Comparison of ENCODE assay signal across 19 cellular contexts in the genomic region with DNA sequence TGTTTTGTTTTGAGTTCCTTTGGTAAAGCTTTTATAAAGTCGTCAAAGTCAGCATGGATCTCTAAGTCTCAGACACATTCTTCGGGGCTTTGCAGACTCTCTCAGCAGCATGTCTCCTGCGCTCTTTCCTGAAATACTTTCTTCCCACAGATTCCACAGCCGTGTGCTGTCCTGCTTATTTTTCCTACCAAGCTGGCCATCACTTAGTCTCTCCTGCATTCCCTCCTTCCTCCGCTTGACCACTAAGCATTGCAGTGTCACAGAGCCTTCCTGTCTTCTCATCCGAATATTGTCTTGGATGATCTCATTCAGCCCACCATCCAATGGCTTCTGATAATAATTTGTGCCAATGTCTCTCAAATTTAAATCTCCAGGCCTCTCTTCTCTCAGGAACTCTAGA.
"Had no signal": no experiment of that assay in that cellular context is flagged by ENCODE, and none has a peak within 500 bp of the region (broad histone marks: within the 10 kb centered on the region; RNA-seq: fewer than 3 reads in every experiment).

No MANE protein-coding gene starts in this region.

- H3K4me1 Mint-ChIP-seq: activated naive CD8-positive, alpha-beta T cell treated with anti-CD3 and anti-CD28 coated beads, Interleukin-2, amount 10 ng/mL, durations not matched to agents 7 days and 5 days; stimulated activated naive B cell treated with anti-CD40 and anti-IgM and Interleukin-4, amounts not matched to agents 10 μg/mL and 1 μg/mL and 100 μg/mL, for 72 hours had no signal

- H3K4me3 Mint-ChIP-seq: activated CD4-positive, alpha-beta memory T cell treated with anti-CD3 and anti-CD28 coated beads for 36 hours; activated naive CD8-positive, alpha-beta T cell treated with anti-CD3 and anti-CD28 coated beads, Interleukin-2, amount 10 ng/mL, durations not matched to agents 7 days and 5 days; neural crest cell; stimulated activated naive B cell treated with anti-CD40 and anti-IgM and Interleukin-4, amounts not matched to agents 10 μg/mL and 1 μg/mL and 100 μg/mL, for 72 hours had no signal

- H3K9me3 Mint-ChIP-seq: activated CD4-positive, alpha-beta memory T cell treated with anti-CD3 and anti-CD28 coated beads for 36 hours; activated naive CD8-positive, alpha-beta T cell treated with anti-CD3 and anti-CD28 coated beads, Interleukin-2, amount 10 ng/mL, durations not matched to agents 7 days and 5 days had no signal

- H3K9me3 ChIP-seq: ascending aorta, gastrocnemius medialis had no signal

- H3K27me3 ChIP-seq: ascending aorta, gastrocnemius medialis, right atrium auricular region had no signal

- H3K4me1 ChIP-seq: ascending aorta, gastrocnemius medialis had no signal

- H3K27me3 Mint-ChIP-seq: activated CD4-positive, alpha-beta memory T cell treated with anti-CD3 and anti-CD28 coated beads for 36 hours; activated naive CD8-positive, alpha-beta T cell treated with anti-CD3 and anti-CD28 coated beads, Interleukin-2, amount 10 ng/mL, durations not matched to agents 7 days and 5 days; stimulated activated naive B cell treated with anti-CD40 and anti-IgM and Interleukin-4, amounts not matched to agents 10 μg/mL and 1 μg/mL and 100 μg/mL, for 72 hours had no signal

- H3K27ac Mint-ChIP-seq: activated CD4-positive, alpha-beta memory T cell treated with anti-CD3 and anti-CD28 coated beads for 36 hours; activated naive CD8-positive, alpha-beta T cell treated with anti-CD3 and anti-CD28 coated beads, Interleukin-2, amount 10 ng/mL, durations not matched to agents 7 days and 5 days; stimulated activated naive B cell treated with anti-CD40 and anti-IgM and Interleukin-4, amounts not matched to agents 10 μg/mL and 1 μg/mL and 100 μg/mL, for 72 hours had no signal

- ATAC-seq: gastrocnemius medialis; heart right ventricle; stimulated activated naive B cell treated with anti-CD40 and anti-IgM and Interleukin-4, amounts not matched to agents 10 μg/mL and 1 μg/mL and 100 μg/mL, for 72 hours had no signal

- H3K36me3 Mint-ChIP-seq: activated CD4-positive, alpha-beta memory T cell treated with anti-CD3 and anti-CD28 coated beads for 36 hours; activated naive CD8-positive, alpha-beta T cell treated with anti-CD3 and anti-CD28 coated beads, Interleukin-2, amount 10 ng/mL, durations not matched to agents 7 days and 5 days; stimulated activated naive B cell treated with anti-CD40 and anti-IgM and Interleukin-4, amounts not matched to agents 10 μg/mL and 1 μg/mL and 100 μg/mL, for 72 hours had no signal

- H3K27ac ChIP-seq: ascending aorta, gastrocnemius medialis, heart right ventricle, left ventricle myocardium inferior, right atrium auricular region had no signal

- H3K36me3 ChIP-seq: ascending aorta, gastrocnemius medialis, heart right ventricle, left ventricle myocardium inferior, right atrium auricular region had no signal

- H3K4me3 ChIP-seq: ascending aorta, gastrocnemius medialis, heart right ventricle, left ventricle myocardium inferior, right atrium auricular region had no signal

- DNase-seq: activated CD4-positive, alpha-beta memory T cell treated with anti-CD3 and anti-CD28 coated beads for 36 hours; activated CD4-positive, alpha-beta T cell treated with anti-CD3 and anti-CD28 coated beads for 1 hour; activated gamma-delta T cell; activated naive CD8-positive, alpha-beta T cell treated with anti-CD3 and anti-CD28 coated beads, Interleukin-2, amount 10 ng/mL, durations not matched to agents 7 days and 5 days; activated T-cell treated with anti-CD3 and anti-CD28 coated beads, Interleukin-2, amount 50 U/mL, for 48 hours; caudate nucleus; cortex of kidney; effector memory CD4-positive, alpha-beta T cell; gastrocnemius medialis; heart right ventricle; left ventricle myocardium inferior; mesendoderm; stimulated activated CD4-positive, alpha-beta T cell treated with anti-CD3 and anti-CD28 coated beads, Interleukin-2, amount 100 ng/mL, for 24 hours; stimulated activated naive B cell treated with anti-CD40 and anti-IgM and Interleukin-4, amounts not matched to agents 10 μg/mL and 1 μg/mL and 100 μg/mL, for 72 hours; substantia nigra; trophoblast cell had no signal
